Comparison of ENCODE assay signal across 11 cellular contexts in the genomic region with DNA sequence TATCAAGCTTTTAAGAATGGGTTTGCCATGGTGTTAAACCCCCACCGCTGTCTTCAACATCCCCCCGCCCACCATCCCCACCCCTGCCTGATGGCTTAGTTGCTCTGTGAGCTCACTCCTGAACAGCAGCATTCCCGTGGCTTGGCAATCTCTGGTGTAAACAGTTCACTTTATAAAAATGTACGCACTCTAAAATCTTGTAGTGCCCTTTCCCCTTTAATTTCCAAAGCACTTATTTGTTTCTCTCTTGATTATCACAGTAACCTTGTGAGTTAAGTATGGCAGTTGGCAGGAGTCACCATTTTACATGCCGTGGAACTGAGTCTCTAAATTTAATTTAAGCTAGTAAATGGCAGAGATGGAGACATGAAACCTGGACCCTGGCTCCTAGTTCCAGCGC.
DNase-seq lines count a peak whose midpoint lies in the region; ATAC-seq and TF ChIP-seq lines count a peak whose summit lies in the region.
"Had no signal": no experiment of that assay in that cellular context is flagged by ENCODE, and none has a peak within 500 bp of the region (broad histone marks: within the 10 kb centered on the region; RNA-seq: fewer than 3 reads in every experiment).

No MANE protein-coding gene starts in this region.

- in situ Hi-C loops in astrocyte of the spinal cord (cut with HindIII; ENCODE audit: low sequenced_read_pairs) = no loop called here

- no peaks in the 10 kb centered on the region for H3K9me3 Mint-ChIP-seq in MCF 10A (ENCODE audit: unreplicated experiment)

- WGBS in aorta, 2 donors = 53 to 57% methylated on average over 6 of the region's 6 CpGs

- no peaks in the 10 kb centered on the region for H3K27me3 Mint-ChIP-seq in MCF 10A (ENCODE audit: insufficient read depth, unreplicated experiment)

- peak overlapping the region; percentile 1 to 49 for H3K27ac ChIP-seq in breast epithelium
- peak overlapping the region; percentile 86 for H3K27ac ChIP-seq in muscle layer of colon (ENCODE audit: low read depth, low read length)
- peak overlapping the region; percentile 4 to 28 for H3K27ac ChIP-seq in aorta (ENCODE audit: low read depth in 1 of 2, low read length in 2 of 2)
- H3K27ac ChIP-seq: BLaER1 had no signal

- H3K9ac ChIP-seq in muscle layer of colon (ENCODE audit: low read length) = no peak overlapping the region
- H3K9ac ChIP-seq: BLaER1 had no signal

- intact Hi-C loops in breast epithelium (cut with DNase I; ENCODE audit: low total_unique reads) (no loop called here), MCF 10A (cut with micrococcal nuclease) (no loop called here), aorta (cut with DNase I) (loop anchor here in 1 of 2 donors (5.0 kb wide), 1 partner anchor 51 kb away; no protein-coding TSS in a partner anchor)

- peaks cover 18% of the 10 kb centered on the region for H3K36me3 Mint-ChIP-seq in MCF 10A (ENCODE audit: insufficient read depth, unreplicated experiment)

- POLR2A ChIA-PET in MCF 10A (lab: Yijun Ruan, JAX) = no interaction called here

- TF ChIP-seq CTCF in breast epithelium (IDR thresholded peaks at IDR 0.05) = no peak
- no peak for TF ChIP-seq CTCF in MCF 10A (IDR thresholded peaks at IDR 0.05; ENCODE audit: unreplicated experiment)
- TF ChIP-seq CTCF in astrocyte of the spinal cord (IDR thresholded peaks at IDR 0.05; ENCODE audit: low read depth, low read length) = no peak

- H3K4me3 Mint-ChIP-seq in MCF 10A (ENCODE audit: unreplicated experiment) = no peak overlapping the region

- H3K4me1 ChIP-seq in breast epithelium (peaks cover 0 to 30% of the 10 kb centered on the region in 2 donors), muscle layer of colon (ENCODE audit: insufficient read depth, low read length) (peaks cover 82% of the 10 kb centered on the region), aorta (ENCODE audit: control insufficient read depth in 1 of 2, insufficient read depth in 2 of 2, low read length in 2 of 2) (peaks cover 11 to 19% of the 10 kb centered on the region in 2 donors)
- H3K4me1 ChIP-seq: BLaER1 had no signal

- BruUV-seq in MCF 10A (replicated peaks; lab: Mats Ljungman, UMichigan) = no TSS peak

- H3K4me1 Mint-ChIP-seq in MCF 10A (ENCODE audit: insufficient read depth, unreplicated experiment) = peaks cover 49% of the 10 kb centered on the region

- ATAC-seq in aorta (ENCODE audit: low FRiP score) = no peak
- ATAC-seq in GM19351 (IDR thresholded peaks at IDR 0.05; ENCODE audit: unreplicated experiment) = no peak
- ATAC-seq in HG03159 (IDR thresholded peaks at IDR 0.05; ENCODE audit: unreplicated experiment) = no peak

- DNase-seq in breast epithelium (ENCODE audit: low spot score in 2 of 2) (no peak), MCF 10A (ENCODE audit: unreplicated experiment) (no peak), astrocyte of the spinal cord (ENCODE audit: low read depth, low spot score) (peak; percentile 37), aorta (no peak)
- no peak for DNase-seq in activated CD4-positive, alpha-beta T cell treated with anti-CD3 and anti-CD28 coated beads, Interleukin-2, amount 50 U/mL, for 4 hours
- DNase-seq: NCI-H2171, SHP77 treated with DMSO at 0.1 percent for 48 hours had no signal

- no peak overlapping the region for H3K27ac Mint-ChIP-seq in MCF 10A (ENCODE audit: low read depth, unreplicated experiment)

- H3K36me3 ChIP-seq in breast epithelium (no peaks in the 10 kb centered on the region), muscle layer of colon (ENCODE audit: insufficient read depth, low read length) (no peaks in the 10 kb centered on the region), aorta (ENCODE audit: control insufficient read depth in 1 of 2, insufficient read depth in 2 of 2, low read length in 1 of 2) (no peaks in the 10 kb centered on the region)

- no peaks in the 10 kb centered on the region for H3K9me3 ChIP-seq in breast epithelium
- no peaks in the 10 kb centered on the region for H3K9me3 ChIP-seq in muscle layer of colon (ENCODE audit: low read length)
- no peaks in the 10 kb centered on the region for H3K9me3 ChIP-seq in aorta (ENCODE audit: control insufficient read depth, low read length)
- H3K9me3 ChIP-seq: BLaER1 had no signal

- CTCF ChIA-PET in MCF 10A (lab: Yijun Ruan, JAX) = interaction anchor here (1.2 kb wide), 1 partner anchor 35 kb away, joined by 3 read pairs; no protein-coding TSS in a partner anchor

- TF ChIP-seq POLR2A in breast epithelium (IDR thresholded peaks at IDR 0.05) = no peak

- H3K27me3 ChIP-seq in breast epithelium (no peaks in the 10 kb centered on the region), muscle layer of colon (ENCODE audit: control insufficient read depth in 1 of 2, insufficient read depth in 2 of 2, low read length in 2 of 2) (no peaks in the 10 kb centered on the region), aorta (ENCODE audit: control insufficient read depth in 1 of 2, insufficient read depth in 2 of 2, low read length in 1 of 2) (no peaks in the 10 kb centered on the region)
- H3K27me3 ChIP-seq: BLaER1 had no signal

- H3K4me3 ChIP-seq in breast epithelium (no peak overlapping the region), astrocyte of the spinal cord (ENCODE audit: low read depth, low read length) (no peak overlapping the region), muscle layer of colon (ENCODE audit: low read depth in 1 of 2, low read length in 2 of 2) (no peak overlapping the region), aorta (ENCODE audit: low read length in 2 of 2) (no peak overlapping the region)
- H3K4me3 ChIP-seq: BLaER1 had no signal

Comparison
In these comparisons a context has a peak if more than half of its experiments do, and no peak if none do; other contexts are left out.
1. H3K27ac ChIP-seq: peak in every context shown above with its lines; median percentile 86 in muscle layer of colon; 25 in breast epithelium; 16 in aorta.